ENCODE assay signal across 11 cellular contexts in genomic region chr17:7019406-7019805, GRCh38. TPM values are rescaled to one million over a fixed set of nuclear protein-coding genes. Genes with fewer than 3 reads are reported as not detected.
A peak's percentile ranks its signal among the peaks of the same experiment; 100 is the strongest.
DNase-seq lines count a peak whose midpoint lies in the region; ATAC-seq and TF ChIP-seq lines count a peak whose summit lies in the region.
"Had no signal": no experiment of that assay in that cellular context is flagged by ENCODE, and none has a peak within 500 bp of the region (broad histone marks: within the 10 kb centered on the region; RNA-seq: fewer than 3 reads in every experiment).

No MANE protein-coding gene starts in this region.

- H3K36me3 Mint-ChIP-seq in endodermal cell (ENCODE audit: low read depth) (peaks cover 12% of the 10 kb centered on the region), nephron (ENCODE audit: low read depth) (no peaks in the 10 kb centered on the region)

- H3K9ac ChIP-seq in endodermal cell (ENCODE audit: extremely low read depth, low read length, poor library complexity, severe bottlenecking), result peak overlapping the region; percentile 30

- peaks cover 0 to 18% (median 10%) of the 10 kb centered on the region in 7 donors for H3K27me3 ChIP-seq in heart right ventricle
- H3K27me3 ChIP-seq in endodermal cell (ENCODE audit: control insufficient read depth, insufficient read depth, low read length, poor library complexity, severe bottlenecking), result peaks cover 37% of the 10 kb centered on the region

- H3K9me3 Mint-ChIP-seq in endodermal cell (peaks cover 7% of the 10 kb centered on the region), nephron (no peaks in the 10 kb centered on the region)

- H3K4me1 Mint-ChIP-seq in endodermal cell, result peaks cover 19% of the 10 kb centered on the region
- H3K4me1 Mint-ChIP-seq in nephron, result peaks cover 40% of the 10 kb centered on the region

- H3K4me1 ChIP-seq in heart right ventricle (peaks cover 26 to 77% (median 61%) of the 10 kb centered on the region in 9 donors), endodermal cell (ENCODE audit: control insufficient read depth, insufficient read depth, low read length) (no peaks in the 10 kb centered on the region)

- DNase-seq in heart right ventricle (no peak), Right ventricle myocardium inferior (ENCODE audit: missing footprints) (no peak), endodermal cell (peak; percentile 43), ureter (ENCODE audit: low spot score) (peak; percentile 44), NCI-H2107 treated with DMSO at 0.1 percent for 48 hours (lab: John Stamatoyannopoulos, UW; ENCODE audit: unreplicated experiment) (no peak)
- no peak for DNase-seq in stimulated activated CD4-positive, alpha-beta T cell treated with anti-CD3 and anti-CD28 coated beads, Interleukin-2, amount 100 ng/mL, for 48 hours

- H3K4me3 ChIP-seq in heart right ventricle, result peak overlapping the region; percentile 28 to 80 (median 64)
- no peak overlapping the region for H3K4me3 ChIP-seq in endodermal cell (ENCODE audit: low read length)

- WGBS in heart right ventricle, 2 donors, result 21 to 23% methylated on average over 11 of the region's 11 CpGs
- WGBS in endodermal cell (ENCODE audit: insufficient coverage in 1 of 2, insufficient read length in 1 of 2), 2 experiments, result 51 to 70% methylated on average over 6 to 11 of the region's 11 CpGs

- ATAC-seq in heart right ventricle (no peak), Right ventricle myocardium inferior (no peak), GM18502 (IDR thresholded peaks at IDR 0.05; ENCODE audit: poor library complexity, unreplicated experiment) (no peak)

- intact Hi-C loops in heart right ventricle (cut with DNase I), result loop anchor here in 6 of 10 donors (10.0 kb wide), 2 partner anchors 265 to 355 kb away; partner anchors contain the start of gene XAF1 (in 5 of the 6)
- intact Hi-C loops in Right ventricle myocardium inferior (cut with DNase I), result no loop called here

- H3K27ac ChIP-seq in heart right ventricle (peak overlapping the region; percentile 87 to 100 (median 96)), endodermal cell (ENCODE audit: low read depth, low read length) (no peak overlapping the region)
- H3K27ac ChIP-seq: neutrophil had no signal

- no peak overlapping the region for H3K4me3 Mint-ChIP-seq in endodermal cell
- peak overlapping the region; percentile 57 to 77 (median 74) for H3K4me3 Mint-ChIP-seq in nephron

- H3K9me3 ChIP-seq in heart right ventricle (no peaks in the 10 kb centered on the region), endodermal cell (ENCODE audit: control insufficient read depth, low read length) (no peaks in the 10 kb centered on the region)
- H3K9me3 ChIP-seq: neutrophil had no signal

- H3K27me3 Mint-ChIP-seq in endodermal cell (ENCODE audit: insufficient read depth) (peaks cover 40% of the 10 kb centered on the region), nephron (ENCODE audit: low read depth) (peaks cover 46% of the 10 kb centered on the region)

- peaks cover 0 to 25% (median 0%) of the 10 kb centered on the region in 9 donors for H3K36me3 ChIP-seq in heart right ventricle
- peaks cover 3% of the 10 kb centered on the region for H3K36me3 ChIP-seq in endodermal cell (ENCODE audit: control insufficient read depth, insufficient read depth, low read length)

- TF ChIP-seq CTCF in heart right ventricle (IDR thresholded peaks at IDR 0.05) (no peak), endodermal cell (conservative IDR thresholded peaks at IDR 0.05) (no peak), nephron (IDR thresholded peaks at IDR 0.05; ENCODE audit: unreplicated experiment in 3 of 3) (no peak)

- H3K27ac Mint-ChIP-seq in endodermal cell (peak overlapping the region; percentile 77), nephron (peak overlapping the region in 2 of 3 experiments; percentile 44 to 66)

RNA-seq across cellular contexts. Expression of gene BCL6B, which starts 3.4 kb away (rescaled TPM):
- 10 to 100 TPM in 8 of 10 donors, 1 to 10 TPM in 2; 9.6 to 35.4 (median 18.3) TPM for total RNA-seq in heart right ventricle
- 1 to 10 TPM; 9.5 to 9.7 TPM for polyA plus RNA-seq in heart right ventricle
- total RNA-seq in Right ventricle myocardium inferior, result 14.0 TPM
- 1 to 10 TPM; 2.9 to 7.0 TPM for total RNA-seq in endodermal cell
- polyA plus RNA-seq in endodermal cell (2013, experiment 1 of 2), result 2.0 TPM
- 1.1 TPM for polyA plus RNA-seq in endodermal cell (2013, experiment 2 of 2)
- 21.6 TPM for total RNA-seq in ureter
- total RNA-seq: SK-MEL-5 had no signal
- polyA plus RNA-seq: AG04450 had no signal

RNA-seq across cellular contexts. Expression of gene RNASEK, which starts 7.0 kb away (rescaled TPM):
- total RNA-seq in heart right ventricle, result 100 to 1,000 TPM; 144 to 241 (median 160) TPM
- polyA plus RNA-seq in heart right ventricle, result 100 to 1,000 TPM; 220 to 429 TPM
- total RNA-seq in Right ventricle myocardium inferior, result 177 TPM
- 100 to 1,000 TPM; 233 to 277 TPM for total RNA-seq in endodermal cell
- polyA plus RNA-seq in endodermal cell (2013, experiment 1 of 2), result 221 TPM
- 204 TPM for polyA plus RNA-seq in endodermal cell (2013, experiment 2 of 2)
- 151 TPM for total RNA-seq in ureter

RNA-seq across cellular contexts. Expression of gene SLC16A13, which starts 16.4 kb away (rescaled TPM):
- 1 to 10 TPM in 9 of 10 donors, under 1 TPM in 1; 0.70 to 2.1 (median 1.5) TPM for total RNA-seq in heart right ventricle
- 1 to 10 TPM; 1.1 to 2.0 TPM for polyA plus RNA-seq in heart right ventricle
- total RNA-seq in Right ventricle myocardium inferior, result 1.8 TPM
- total RNA-seq in endodermal cell, result 10 to 100 TPM; 18.8 to 19.9 TPM
- polyA plus RNA-seq in endodermal cell (2013, experiment 1 of 2), result 4.3 TPM
- polyA plus RNA-seq in endodermal cell (2013, experiment 2 of 2), result 4.3 TPM
- total RNA-seq in ureter, result 6.7 TPM

RNA-seq across cellular contexts. Expression of gene ALOX12, which starts 23.6 kb away (rescaled TPM):
- under 1 TPM in 1 of 10 donors, not detected in 9; 0.11 TPM for total RNA-seq in heart right ventricle
- polyA plus RNA-seq in heart right ventricle, result under 1 TPM in 1 of 2 donors, not detected in 1; 0.04 TPM
- total RNA-seq in Right ventricle myocardium inferior, result 0.11 TPM
- under 1 TPM; 0.46 to 0.92 TPM for total RNA-seq in endodermal cell
- 0.18 TPM for polyA plus RNA-seq in endodermal cell (2013, experiment 1 of 2)
- polyA plus RNA-seq in endodermal cell (2013, experiment 2 of 2), result not detected
- 1.9 TPM for total RNA-seq in ureter
- total RNA-seq: SK-MEL-5 had no signal
- polyA plus RNA-seq: AG04450 had no signal

RNA-seq across cellular contexts. Expression of gene SLC16A11, which starts 24.5 kb away (rescaled TPM):
- total RNA-seq in heart right ventricle (1 to 10 TPM in 1 of 10 donors, under 1 TPM in 9; 0.19 to 1.1 (median 0.48) TPM), Right ventricle myocardium inferior (0.78 TPM), endodermal cell (under 1 TPM; 0.24 to 0.44 TPM), ureter (2.8 TPM)
- polyA plus RNA-seq in heart right ventricle, result 1 to 10 TPM in 1 of 2 donors, under 1 TPM in 1; 0.78 to 2.1 TPM
- 0.43 TPM for polyA plus RNA-seq in endodermal cell (2013, experiment 1 of 2)
- polyA plus RNA-seq in endodermal cell (2013, experiment 2 of 2), result 0.54 TPM
- total RNA-seq: SK-MEL-5 had no signal
- polyA plus RNA-seq: AG04450 had no signal

Comparison
In these comparisons a context has a peak if more than half of its experiments do, and no peak if none do; other contexts are left out.
1. DNase-seq: peak in endodermal cell (single experiment) and ureter (single experiment); none in heart right ventricle (0 of 2), Right ventricle myocardium inferior (single experiment), stimulated activated CD4-positive, alpha-beta T cell treated with anti-CD3 and anti-CD28 coated beads, Interleukin-2, amount 100 ng/mL, for 48 hours (0 of 2) and NCI-H2107 treated with DMSO at 0.1 percent for 48 hours (single experiment).